In the genomic region with DNA sequence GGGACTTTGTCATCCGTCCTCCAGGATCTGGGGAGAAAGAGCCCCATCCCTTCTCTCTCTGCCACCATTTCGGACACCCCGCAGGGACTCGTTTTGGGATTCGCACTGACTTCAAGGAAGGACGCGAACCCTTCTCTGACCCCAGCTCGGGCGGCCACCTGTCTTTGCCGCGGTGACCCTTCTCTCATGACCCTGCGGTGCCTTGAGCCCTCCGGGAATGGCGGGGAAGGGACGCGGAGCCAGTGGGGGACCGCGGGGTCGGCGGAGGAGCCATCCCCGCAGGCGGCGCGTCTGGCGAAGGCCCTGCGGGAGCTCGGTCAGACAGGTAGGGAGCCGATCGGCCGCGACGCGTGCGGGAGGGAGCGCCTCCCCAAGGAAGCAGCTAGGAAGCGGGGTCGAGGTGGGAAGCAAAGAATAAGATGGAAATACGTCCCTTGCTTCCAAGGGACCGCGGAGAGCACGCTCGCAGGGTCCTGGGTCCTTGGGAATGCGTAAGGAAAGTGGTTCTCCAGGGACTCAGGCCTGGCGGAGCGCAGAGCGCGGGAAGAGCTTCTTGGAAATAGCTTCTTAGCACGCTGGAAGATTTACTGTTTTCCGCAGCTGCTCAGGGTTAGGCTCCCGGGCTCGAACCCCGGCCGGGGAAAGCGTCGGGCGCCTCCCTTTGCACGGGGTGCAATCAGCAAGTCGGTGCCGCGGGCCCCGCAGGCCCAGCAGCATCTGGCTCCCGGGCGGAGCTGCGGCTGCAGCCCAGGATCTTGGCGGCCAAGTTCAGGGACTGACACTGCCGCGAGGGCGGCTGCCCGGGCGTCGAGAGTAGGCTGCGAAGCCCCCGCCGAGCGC, we compare ENCODE assay signal across 8 cellular contexts. TPM values are rescaled to one million over a fixed set of nuclear protein-coding genes. Genes with fewer than 3 reads are reported as not detected.
DNase-seq lines count a peak whose midpoint lies in the region; ATAC-seq and TF ChIP-seq lines count a peak whose summit lies in the region.

No MANE protein-coding gene starts in this region.

- peak overlapping the region; percentile 76 for H3K9ac ChIP-seq in PC-3 (ENCODE audit: low read length)

- H3K4me3 ChIP-seq in PC-3 (ENCODE audit: low read length) (peak overlapping the region; percentile 90), cardiac fibroblast (replicated peaks in 1 of 2; ENCODE audit: low read depth in 2 of 2, low read length in 2 of 2) (peak overlapping the region; percentile 70 to 83)

- BruUV-seq in Calu3 (replicated peaks; lab: Mats Ljungman, UMichigan) (no TSS peak), PC-3 (replicated peaks; lab: Mats Ljungman, UMichigan) (TSS peak; percentile 24)

- H3K27me3 Mint-ChIP-seq in Calu3 (ENCODE audit: unreplicated experiment) = peaks cover 9% of the 10 kb centered on the region

- peaks cover 36% of the 10 kb centered on the region for H3K36me3 Mint-ChIP-seq in Calu3 (ENCODE audit: insufficient read depth, unreplicated experiment)

- peak overlapping the region; percentile 80 for H2AFZ ChIP-seq in PC-3 (ENCODE audit: low read length)

- intact Hi-C loops in Calu3 (cut with micrococcal nuclease; ENCODE audit: unreplicated experiment) (no loop called here), PC-3 (cut with micrococcal nuclease) (no loop called here)

- H4K20me1 ChIP-seq in PC-3 (ENCODE audit: low read length) = 0 out of 2 replicates have a peak, but pooled peaks cover 4% of the 10 kb centered on the region

- peak overlapping the region; percentile 26 for H3K27ac ChIP-seq in PC-3 (ENCODE audit: low read length)

- peak overlapping the region; percentile 99 for H3K4me2 ChIP-seq in PC-3 (ENCODE audit: low read length)

- POLR2A ChIA-PET in PC-3 (lab: Charles Lee; ENCODE audit: unreplicated experiment) = interaction anchor here (0.5 kb wide), 1 partner anchor 141 kb away, joined by 3 read pairs; no protein-coding TSS in a partner anchor

- ATAC-seq in PC-3 = 0 out of 2 replicates have a peak, but pooled peaks have one; percentile 1
- peak; percentile 4 for ATAC-seq in left lobe of liver
- no peak for ATAC-seq in HG03520 (IDR thresholded peaks at IDR 0.05; ENCODE audit: unreplicated experiment)

- TF ChIP-seq CTCF in Calu3 (IDR thresholded peaks at IDR 0.05; ENCODE audit: unreplicated experiment) (no peak), PC-3 (conservative IDR thresholded peaks at IDR 0.05; ENCODE audit: low read depth, low read length) (no peak), cardiac fibroblast (IDR thresholded peaks at IDR 0.05; ENCODE audit: low read depth, low read length) (no peak)

- H3K27me3 ChIP-seq in PC-3 (ENCODE audit: low read length) = no peaks in the 10 kb centered on the region

- CTCF ChIA-PET in Calu3 (lab: Charles Lee) = no interaction called here
- CTCF ChIA-PET in PC-3 (lab: Charles Lee) = interaction anchor here (1.0 kb wide), 3 partner anchors 9 to 170 kb away, joined by 3 to 4 read pairs (median 4); no protein-coding TSS in a partner anchor

- peak overlapping the region; percentile 90 for H3K4me3 Mint-ChIP-seq in Calu3 (ENCODE audit: low read depth, unreplicated experiment)

- H3K36me3 ChIP-seq in PC-3 (ENCODE audit: low read depth, low read length) = no peaks in the 10 kb centered on the region; the same call in 1 of the 2 replicates

- no peaks in the 10 kb centered on the region for H3K9me2 ChIP-seq in PC-3 (replicated peaks; ENCODE audit: low read length)

- H3K79me2 ChIP-seq in PC-3 (ENCODE audit: low read length) = peaks cover 41% of the 10 kb centered on the region

- peaks cover 7% of the 10 kb centered on the region for H3K4me1 Mint-ChIP-seq in Calu3 (ENCODE audit: low read depth, unreplicated experiment)

- no peaks in the 10 kb centered on the region for H3K9me3 Mint-ChIP-seq in Calu3 (ENCODE audit: low read depth, unreplicated experiment)

- DNase-seq in Calu3 (no peak), PC-3 (peak; percentile 46), cardiac fibroblast (ENCODE audit: low read depth in 2 of 2) (peak; percentile 34 to 47), left lobe of liver (ENCODE audit: low spot score) (no peak), GM19240 (ENCODE audit: insufficient read length, low spot score) (no peak), A172 (ENCODE audit: low spot score) (no peak)
- DNase-seq in stimulated activated CD8-positive, alpha-beta memory T cell treated with anti-CD3 and anti-CD28 coated beads, Interleukin-4, amount 100 ng/mL, for 48 hours = peak; percentile 46

- no peaks in the 10 kb centered on the region for H3K9me3 ChIP-seq in PC-3 (ENCODE audit: low read length)

- H3K27ac Mint-ChIP-seq in Calu3 (ENCODE audit: unreplicated experiment) = peak overlapping the region; percentile 66

- peaks cover 12% of the 10 kb centered on the region; the same call in 1 of the 2 replicates for H3K4me1 ChIP-seq in PC-3 (ENCODE audit: insufficient read depth, low read length)

- H3F3A ChIP-seq in PC-3 (ENCODE audit: low read length, unreplicated experiment) = no peaks in the 10 kb centered on the region

RNA-seq across cellular contexts. Expression of gene SOCS2, which starts 0.5 kb away (rescaled TPM):
- total RNA-seq in Calu3 (2022) (4.2 and 4.6 TPM in 2 replicates), PC-3 (2014; rRNA removed) (28.9 and 43.1 TPM in 2 replicates), left lobe of liver (3.1 TPM)
- total RNA-seq in A172 (2014; rRNA removed; shearing (Covaris generic)) = 83.8 and 98.4 TPM in 2 replicates

Comparison
In these comparisons a context has a peak if more than half of its experiments do, and no peak if none do; other contexts are left out.
1. DNase-seq: peak in PC-3 (single experiment), cardiac fibroblast (2 of 2) and stimulated activated CD8-positive, alpha-beta memory T cell treated with anti-CD3 and anti-CD28 coated beads, Interleukin-4, amount 100 ng/mL, for 48 hours (single experiment); none in Calu3 (single experiment), left lobe of liver (single experiment), GM19240 (single experiment) and A172 (single experiment).